In genomic region chr6:27684264-27685211, GRCh38 we compare ENCODE assay signal across 8 cellular contexts.
DNase-seq lines count a peak whose midpoint lies in the region; ATAC-seq, FAIRE-seq and TF ChIP-seq lines count a peak whose summit lies in the region.

No MANE protein-coding gene starts in this region.

- no peak overlapping the region for H3K9ac ChIP-seq in endothelial cell of umbilical vein (replicated peaks; ENCODE audit: extremely low read depth, insufficient read depth, low read length)

- dilution Hi-C loops in endothelial cell of umbilical vein (cut with MboI; ENCODE audit: extremely low pct_ligation_motif_present, low sequenced_read_pairs), result no loop called here

- H3K27ac Mint-ChIP-seq in activated CD4-positive, alpha-beta T cell treated with anti-CD3 and anti-CD28 coated beads for 36 hours, result no peak overlapping the region

- H3K4me3 ChIP-seq in cardiac muscle cell (no peak overlapping the region), endothelial cell of umbilical vein (replicated peaks in 1 of 3; ENCODE audit: insufficient read depth in 1 of 3, low read depth in 1 of 3, low read length in 3 of 3) (no peak overlapping the region)

- FAIRE-seq in endothelial cell of umbilical vein (lab: Jason Lieb, UNC), result peak; percentile 43

- H2AFZ ChIP-seq in endothelial cell of umbilical vein (ENCODE audit: low read depth, low read length), result no peak overlapping the region

- DNase-seq in cardiac muscle cell (ENCODE audit: low read depth in 1 of 2, low spot score in 1 of 2), result peak; percentile 26 to 84
- no peak for DNase-seq in Right ventricle myocardium inferior (ENCODE audit: missing footprints)
- peak; percentile 51 for DNase-seq in NCI-H510A (lab: John Stamatoyannopoulos, UW)
- peak; percentile 82 for DNase-seq in activated CD4-positive, alpha-beta T cell treated with anti-CD3 and anti-CD28 coated beads for 36 hours
- peak; percentile 49 for DNase-seq in endothelial cell of umbilical vein (ENCODE audit: low read depth, low spot score)
- DNase-seq in stimulated activated CD4-positive, alpha-beta T cell treated with anti-CD3 and anti-CD28 coated beads, Interleukin-1b, Interleukin-23, amount 100 ng/mL, for 48 hours, result peak; percentile 73
- DNase-seq in ureter (ENCODE audit: low spot score), result no peak

- no peaks in the 10 kb centered on the region for H3K9me3 ChIP-seq in cardiac muscle cell (ENCODE audit: low read depth)
- no peaks in the 10 kb centered on the region for H3K9me3 ChIP-seq in endothelial cell of umbilical vein (replicated peaks; ENCODE audit: control insufficient read depth, insufficient read depth, low read length)

- H3K9me3 Mint-ChIP-seq in activated CD4-positive, alpha-beta T cell treated with anti-CD3 and anti-CD28 coated beads for 36 hours (ENCODE audit: low read depth), result peaks cover 4% of the 10 kb centered on the region

- no peak for TF ChIP-seq POLR2A in endothelial cell of umbilical vein (IDR thresholded peaks at IDR 0.05; ENCODE audit: low read depth, low read length)

- no peak overlapping the region for H3K4me2 ChIP-seq in endothelial cell of umbilical vein (ENCODE audit: insufficient read depth, low read length)

- CTCF ChIA-PET in activated CD4-positive, alpha-beta T cell treated with anti-CD3 and anti-CD28 coated beads for 36 hours (lab: Charles Lee), result interaction anchor here (0.7 kb wide), 1 partner anchor 358 kb away, joined by 4 read pairs; no protein-coding TSS in a partner anchor
- CTCF ChIA-PET in endothelial cell of umbilical vein (lab: Charles Lee), result no interaction called here

- H3K27me3 ChIP-seq in cardiac muscle cell (peaks cover 29% of the 10 kb centered on the region), endothelial cell of umbilical vein (ENCODE audit: control insufficient read depth in 2 of 2, insufficient read depth in 2 of 2, low read length in 2 of 2) (peaks cover 15% of the 10 kb centered on the region in 2 experiments)

- peaks cover 35% of the 10 kb centered on the region for H3K27me3 Mint-ChIP-seq in activated CD4-positive, alpha-beta T cell treated with anti-CD3 and anti-CD28 coated beads for 36 hours

- H3K27ac ChIP-seq in cardiac muscle cell, result no peak overlapping the region
- H3K27ac ChIP-seq in endothelial cell of umbilical vein (ENCODE audit: insufficient read depth, low read depth, low read length), result no peak overlapping the region

- peaks cover 10% of the 10 kb centered on the region for H3K36me3 Mint-ChIP-seq in activated CD4-positive, alpha-beta T cell treated with anti-CD3 and anti-CD28 coated beads for 36 hours (ENCODE audit: low read depth)

- POLR2A ChIA-PET in activated CD4-positive, alpha-beta T cell treated with anti-CD3 and anti-CD28 coated beads for 36 hours (lab: Charles Lee), result interaction anchor here (0.7 kb wide), 1 partner anchor 211 kb away, joined by 4 read pairs; no protein-coding TSS in a partner anchor
- POLR2A ChIA-PET in endothelial cell of umbilical vein (lab: Charles Lee), result no interaction called here

- H3K4me1 Mint-ChIP-seq in activated CD4-positive, alpha-beta T cell treated with anti-CD3 and anti-CD28 coated beads for 36 hours, result peaks cover 31% of the 10 kb centered on the region

- H3K4me1 ChIP-seq in cardiac muscle cell (ENCODE audit: low read depth) (no peaks in the 10 kb centered on the region), endothelial cell of umbilical vein (ENCODE audit: control insufficient read depth, extremely low read depth, insufficient read depth, low read length) (peaks cover 3% of the 10 kb centered on the region)

- no peak for ATAC-seq in Right ventricle myocardium inferior
- ATAC-seq in activated CD4-positive, alpha-beta T cell treated with anti-CD3 and anti-CD28 coated beads for 36 hours, result no peak
- ATAC-seq in HG03469 (IDR thresholded peaks at IDR 0.05; ENCODE audit: unreplicated experiment), result no peak

- BruUV-seq in endothelial cell of umbilical vein (replicated peaks; lab: Mats Ljungman, UMichigan), result TSS peak; percentile 99

- no peak for TF ChIP-seq CTCF in cardiac muscle cell (IDR thresholded peaks at IDR 0.05; ENCODE audit: low read depth, low read length)
- TF ChIP-seq CTCF in endothelial cell of umbilical vein (IDR thresholded peaks at IDR 0.05; ENCODE audit: extremely low read depth in 1 of 2, insufficient read depth in 1 of 2, low read depth in 1 of 2, low read length in 2 of 2), result no peak

- H3K79me2 ChIP-seq in endothelial cell of umbilical vein (ENCODE audit: control insufficient read depth, insufficient read depth, low read length), result no peaks in the 10 kb centered on the region

- no peaks in the 10 kb centered on the region for H3K36me3 ChIP-seq in cardiac muscle cell
- no peaks in the 10 kb centered on the region for H3K36me3 ChIP-seq in endothelial cell of umbilical vein (ENCODE audit: control insufficient read depth in 2 of 2, extremely low read depth in 1 of 2, insufficient read depth in 2 of 2, low read length in 2 of 2)

- no peaks in the 10 kb centered on the region for H4K20me1 ChIP-seq in endothelial cell of umbilical vein (replicated peaks; ENCODE audit: control insufficient read depth, extremely low read depth, insufficient read depth, low read length)

- H3K9me1 ChIP-seq in endothelial cell of umbilical vein (replicated peaks; ENCODE audit: control insufficient read depth, extremely low read depth, insufficient read depth, low read length), result no peaks in the 10 kb centered on the region

- intact Hi-C loops in Right ventricle myocardium inferior (cut with DNase I), result no loop called here
- intact Hi-C loops in activated CD4-positive, alpha-beta T cell treated with anti-CD3 and anti-CD28 coated beads for 36 hours (cut with DNase I, micrococcal nuclease), result loop anchor here (2.0 to 10.0 kb wide), 12 partner anchors 16 to 1360 kb away; partner anchors contain the start of genes ABT1 (in 1 of the 2) and ZNF184 (in 1 of the 2)
- intact Hi-C loops in endothelial cell of umbilical vein (cut with micrococcal nuclease), result loop anchor here (5.0 kb wide), 4 partner anchors 67 to 387 kb away; no protein-coding TSS in a partner anchor

- H3K4me3 Mint-ChIP-seq in activated CD4-positive, alpha-beta T cell treated with anti-CD3 and anti-CD28 coated beads for 36 hours, result peak overlapping the region; percentile 23

TF ChIP-seq in endothelial cell of umbilical vein, 7 proteins besides CTCF, POLR2A, EP300 and RAD21:
- TF ChIP-seq EZH2 (IDR thresholded peaks at IDR 0.05; ENCODE audit: borderline replicate concordance, low read depth, low read length, severe bottlenecking) (no peak), MYC (IDR thresholded peaks at IDR 0.05; ENCODE audit: low read depth, low read length) (no peak), GATA2 (IDR thresholded peaks at IDR 0.05; ENCODE audit: insufficient read depth, insufficient read length, low read depth, low read length) (no peak), JUN (IDR thresholded peaks at IDR 0.05; ENCODE audit: borderline replicate concordance, insufficient read depth, insufficient read length, low read depth) (no peak), FOS (IDR thresholded peaks at IDR 0.05; ENCODE audit: borderline replicate concordance, insufficient read depth, low read length) (no peak), POLR2AphosphoS5 (IDR thresholded peaks at IDR 0.05; ENCODE audit: insufficient read depth, low read depth, low read length) (no peak), MAX (IDR thresholded peaks at IDR 0.05; ENCODE audit: insufficient read depth, insufficient read length) (no peak)

Comparison
In these comparisons a context has a peak if more than half of its experiments do, and no peak if none do; other contexts are left out.
1. DNase-seq: peak in cardiac muscle cell (2 of 2), NCI-H510A (single experiment), activated CD4-positive, alpha-beta T cell treated with anti-CD3 and anti-CD28 coated beads for 36 hours (single experiment), endothelial cell of umbilical vein (single experiment) and stimulated activated CD4-positive, alpha-beta T cell treated with anti-CD3 and anti-CD28 coated beads, Interleukin-1b, Interleukin-23, amount 100 ng/mL, for 48 hours (single experiment); none in Right ventricle myocardium inferior (single experiment) and ureter (single experiment).